8 cellular contexts compared by ENCODE assay signal in the genomic region with DNA sequence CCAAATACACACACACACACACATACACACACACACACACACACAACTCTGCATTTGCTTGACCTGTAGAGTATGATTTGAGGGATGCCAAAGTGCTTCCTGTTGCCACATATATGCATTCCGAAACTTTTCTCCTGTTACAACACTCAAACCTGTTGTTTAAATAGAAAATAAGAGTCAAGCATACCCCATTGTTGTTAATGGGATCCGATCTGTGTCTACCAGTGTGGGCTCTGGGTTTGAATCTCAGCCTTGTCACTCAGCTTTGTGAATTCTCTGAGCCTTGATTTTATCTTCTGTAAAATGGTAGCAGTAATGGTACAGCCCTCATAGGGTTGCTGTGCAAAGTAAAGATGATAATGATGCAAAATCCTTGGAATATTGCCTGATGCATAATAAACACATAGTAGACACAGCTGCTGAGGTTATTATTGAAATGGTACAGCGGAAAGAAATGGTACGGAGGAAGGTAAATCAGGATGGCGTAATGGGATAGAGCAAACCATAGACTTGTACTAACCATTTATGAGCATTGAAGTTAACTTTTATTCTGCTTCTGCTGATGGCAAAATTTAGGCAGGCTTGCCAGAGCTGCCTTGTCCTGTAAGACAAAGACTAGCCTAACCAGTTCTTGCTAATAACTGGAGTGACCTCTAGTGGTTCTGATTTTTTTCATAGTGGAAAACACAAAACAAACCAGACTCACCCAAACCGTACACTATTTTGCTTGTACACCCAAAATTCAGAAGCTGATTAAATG.
DNase-seq lines count a peak whose midpoint lies in the region; ATAC-seq, FAIRE-seq and TF ChIP-seq lines count a peak whose summit lies in the region.

No MANE protein-coding gene starts in this region.

- peak; percentile 21 to 75 (median 56) for TF ChIP-seq CTCF in dorsolateral prefrontal cortex (IDR thresholded peaks at IDR 0.05 in 54 of 56, conservative IDR thresholded peaks at IDR 0.05 in 2 of 56; ENCODE audit: low read depth in 1 of 56, partially characterized antibody in 56 of 56)
- TF ChIP-seq CTCF in nephron progenitor cell (IDR thresholded peaks at IDR 0.05) = peak; percentile 47

- H3K27me3 ChIP-seq in dorsolateral prefrontal cortex = peaks cover 0 to 3% (median 0%) of the 10 kb centered on the region in 45 donors

- H3K27ac ChIP-seq in dorsolateral prefrontal cortex = no peak overlapping the region

- no peak overlapping the region for H3K4me3 ChIP-seq in dorsolateral prefrontal cortex

- no peaks in the 10 kb centered on the region for H3K9me3 Mint-ChIP-seq in nephron progenitor cell

- H3K36me3 Mint-ChIP-seq in nephron progenitor cell (ENCODE audit: low read depth) = no peaks in the 10 kb centered on the region

- DNase-seq in GM19239 (ENCODE audit: insufficient read length, low spot score) = no peak
- peak; percentile 48 for DNase-seq in NCI-H748 (lab: John Stamatoyannopoulos, UW; ENCODE audit: unreplicated experiment)
- no peak for DNase-seq in dorsolateral prefrontal cortex
- no peak for DNase-seq in nephron progenitor cell
- no peak for DNase-seq in effector CD8-positive, alpha-beta T cell (lab: John Stamatoyannopoulos, UW)

- ATAC-seq in GM21381 (IDR thresholded peaks at IDR 0.05; ENCODE audit: unreplicated experiment) = no peak
- no peak for ATAC-seq in HG02588 (IDR thresholded peaks at IDR 0.05; ENCODE audit: unreplicated experiment)
- no peak for ATAC-seq in GM21447 (IDR thresholded peaks at IDR 0.05; ENCODE audit: unreplicated experiment)

- H3K4me3 Mint-ChIP-seq in nephron progenitor cell = no peak overlapping the region

- peaks cover 26% of the 10 kb centered on the region for H3K4me1 Mint-ChIP-seq in nephron progenitor cell

- peak; percentile 87 for FAIRE-seq in GM19239 (lab: Jason Lieb, UNC)

- intact Hi-C loops in dorsolateral prefrontal cortex (cut with DNase I) = loop anchor here in 1 of 2 donors (5.0 kb wide), 1 partner anchor 946 kb away; no protein-coding TSS in a partner anchor

- no peak overlapping the region for H3K27ac Mint-ChIP-seq in nephron progenitor cell

- peaks cover 5% of the 10 kb centered on the region for H3K27me3 Mint-ChIP-seq in nephron progenitor cell (ENCODE audit: low read depth, poor library complexity)
